In genomic region chr21:33797565-33797964, GRCh38 we compare ENCODE assay signal across 23 cellular contexts.
"Had no signal": no experiment of that assay in that cellular context is flagged by ENCODE, and none has a peak within 500 bp of the region (broad histone marks: within the 10 kb centered on the region; RNA-seq: fewer than 3 reads in every experiment).

No MANE protein-coding gene starts in this region.

- H3K27ac ChIP-seq: left lung, lower lobe of right lung, ovary, prostate gland, skin epidermis, upper lobe of left lung, vagina had no signal

- H3K4me3 Mint-ChIP-seq: naive thymus-derived CD8-positive, alpha-beta T cell; nephron; stimulated activated naive B cell treated with anti-CD40 and anti-IgM and Interleukin-4, amounts not matched to agents 10 μg/mL and 1 μg/mL and 100 μg/mL, for 72 hours; stimulated activated naive CD8-positive, alpha-beta T cell treated with anti-CD3 and anti-CD28 coated beads, Interleukin-15, Interleukin-2, amounts not matched to agents 100 ng/mL and 50 ng/mL, for 24 hours had no signal

- H3K4me1 ChIP-seq: lower lobe of right lung had no signal

- H3K9me3 Mint-ChIP-seq: naive thymus-derived CD8-positive, alpha-beta T cell; nephron; stimulated activated naive B cell treated with anti-CD40 and anti-IgM and Interleukin-4, amounts not matched to agents 10 μg/mL and 1 μg/mL and 100 μg/mL, for 72 hours; stimulated activated naive CD8-positive, alpha-beta T cell treated with anti-CD3 and anti-CD28 coated beads, Interleukin-15, Interleukin-2, amounts not matched to agents 100 ng/mL and 50 ng/mL, for 24 hours had no signal

- H3K27me3 Mint-ChIP-seq: naive thymus-derived CD8-positive, alpha-beta T cell; stimulated activated naive B cell treated with anti-CD40 and anti-IgM and Interleukin-4, amounts not matched to agents 10 μg/mL and 1 μg/mL and 100 μg/mL, for 72 hours had no signal

- H3K27ac Mint-ChIP-seq: naive thymus-derived CD8-positive, alpha-beta T cell; nephron; stimulated activated naive B cell treated with anti-CD40 and anti-IgM and Interleukin-4, amounts not matched to agents 10 μg/mL and 1 μg/mL and 100 μg/mL, for 72 hours; stimulated activated naive CD8-positive, alpha-beta T cell treated with anti-CD3 and anti-CD28 coated beads, Interleukin-15, Interleukin-2, amounts not matched to agents 100 ng/mL and 50 ng/mL, for 24 hours had no signal

- H3K4me1 Mint-ChIP-seq: naive thymus-derived CD8-positive, alpha-beta T cell; stimulated activated naive B cell treated with anti-CD40 and anti-IgM and Interleukin-4, amounts not matched to agents 10 μg/mL and 1 μg/mL and 100 μg/mL, for 72 hours had no signal

- ATAC-seq: left colon; left lung; lower lobe of right lung; naive thymus-derived CD8-positive, alpha-beta T cell; right lobe of liver; stimulated activated naive B cell treated with anti-CD40 and anti-IgM and Interleukin-4, amounts not matched to agents 10 μg/mL and 1 μg/mL and 100 μg/mL, for 72 hours had no signal

- H3K36me3 ChIP-seq: ovary, prostate gland had no signal

- H3K27me3 ChIP-seq: left lung, ovary, right lobe of liver, tibial nerve, upper lobe of left lung, vagina had no signal

- H3K4me3 ChIP-seq: left lung, lower lobe of right lung, ovary, prostate gland, right lobe of liver, skin epidermis, tibial nerve, upper lobe of left lung, vagina had no signal

- H3K9me3 ChIP-seq: left lung, lower lobe of right lung, ovary, prostate gland, right lobe of liver, tibial nerve, upper lobe of left lung, vagina had no signal

- DNase-seq: hippocampal formation; kidney; left colon; left lung; lower lobe of right lung; mammary epithelial cell; mesenchymal stem cell; naive thymus-derived CD8-positive, alpha-beta T cell; ovary; posterior cingulate gyrus; right lobe of liver; stimulated activated CD4-positive, alpha-beta T cell treated with anti-CD3 and anti-CD28 coated beads, Interleukin-12 subunit alpha, Interleukin-12 subunit beta, amount 100 ng/mL, for 4 hours; stimulated activated CD4-positive, alpha-beta T cell treated with anti-CD3 and anti-CD28 coated beads, Interleukin-15, amount 100 ng/mL, for 24 hours; stimulated activated CD4-positive, alpha-beta T cell treated with anti-CD3 and anti-CD28 coated beads, Interleukin-2, amount 100 ng/mL, for 24 hours; stimulated activated CD4-positive, alpha-beta T cell treated with anti-CD3 and anti-CD28 coated beads, Interleukin-4, amount 100 ng/mL, for 1 hour; stimulated activated naive B cell treated with anti-CD40 and anti-IgM and Interleukin-4, amounts not matched to agents 10 μg/mL and 1 μg/mL and 100 μg/mL, for 72 hours; upper lobe of left lung had no signal
